In genomic region chr5:154358410-154359221, GRCh38 we compare ENCODE assay signal across 17 cellular contexts.
DNase-seq lines count a peak whose midpoint lies in the region; ATAC-seq lines count a peak whose summit lies in the region.
"Had no signal": no experiment of that assay in that cellular context is flagged by ENCODE, and none has a peak within 500 bp of the region (broad histone marks: within the 10 kb centered on the region; RNA-seq: fewer than 3 reads in every experiment).

No MANE protein-coding gene starts in this region.

- DNase-seq in NCI-H1105 treated with DMSO at 0.1 percent for 48 hours (lab: John Stamatoyannopoulos, UW) (peak; percentile 62), T-helper 17 cell (no peak), iris pigment epithelial cell (ENCODE audit: low read depth) (peak; percentile 37), NCI-H2171 treated with DMSO at 0.1 percent for 48 hours (lab: John Stamatoyannopoulos, UW) (no peak), cerebellar cortex (ENCODE audit: low spot score) (no peak)
- DNase-seq in stimulated activated effector memory CD8-positive, alpha-beta T cell treated with anti-CD3 and anti-CD28 coated beads, Interleukin-12 subunit alpha, Interleukin-12 subunit beta, amount 100 ng/mL, for 72 hours (ENCODE audit: low spot score in 2 of 2), result no peak
- DNase-seq in activated effector memory CD4-positive, alpha-beta T cell treated with Interleukin-2 at 50 U/mL for 16 hours, result no peak
- DNase-seq: dorsolateral prefrontal cortex; GM23248; midbrain; NCI-H2029; psoas muscle; stimulated activated CD4-positive, alpha-beta T cell treated with anti-CD3 and anti-CD28 coated beads, Interleukin-2, amount 100 ng/mL, for 24 hours had no signal

- no peak overlapping the region for H3K4me3 Mint-ChIP-seq in T-helper 17 cell
- no peak overlapping the region for H3K4me3 Mint-ChIP-seq in stimulated activated effector memory CD8-positive, alpha-beta T cell treated with anti-CD3 and anti-CD28 coated beads, Interleukin-12 subunit alpha, Interleukin-12 subunit beta, amount 100 ng/mL, for 72 hours
- H3K4me3 Mint-ChIP-seq: stimulated activated memory B cell treated with anti-CD40 and anti-IgM and Interleukin-4, amounts not matched to agents 10 μg/mL and 1 μg/mL and 100 μg/mL, for 72 hours had no signal

- H3K4me1 Mint-ChIP-seq in T-helper 17 cell, result peaks cover 25% of the 10 kb centered on the region
- peaks cover 45% of the 10 kb centered on the region for H3K4me1 Mint-ChIP-seq in stimulated activated effector memory CD8-positive, alpha-beta T cell treated with anti-CD3 and anti-CD28 coated beads, Interleukin-12 subunit alpha, Interleukin-12 subunit beta, amount 100 ng/mL, for 72 hours
- H3K4me1 Mint-ChIP-seq: stimulated activated memory B cell treated with anti-CD40 and anti-IgM and Interleukin-4, amounts not matched to agents 10 μg/mL and 1 μg/mL and 100 μg/mL, for 72 hours had no signal

- H3K9me3 Mint-ChIP-seq in stimulated activated effector memory CD8-positive, alpha-beta T cell treated with anti-CD3 and anti-CD28 coated beads, Interleukin-12 subunit alpha, Interleukin-12 subunit beta, amount 100 ng/mL, for 72 hours, result no peaks in the 10 kb centered on the region
- H3K9me3 Mint-ChIP-seq: stimulated activated memory B cell treated with anti-CD40 and anti-IgM and Interleukin-4, amounts not matched to agents 10 μg/mL and 1 μg/mL and 100 μg/mL, for 72 hours had no signal

- H3K27ac Mint-ChIP-seq in T-helper 17 cell, result peak overlapping the region; percentile 51
- peak overlapping the region; percentile 7 for H3K27ac Mint-ChIP-seq in stimulated activated effector memory CD8-positive, alpha-beta T cell treated with anti-CD3 and anti-CD28 coated beads, Interleukin-12 subunit alpha, Interleukin-12 subunit beta, amount 100 ng/mL, for 72 hours
- H3K27ac Mint-ChIP-seq: stimulated activated memory B cell treated with anti-CD40 and anti-IgM and Interleukin-4, amounts not matched to agents 10 μg/mL and 1 μg/mL and 100 μg/mL, for 72 hours had no signal

- no peak for ATAC-seq in T-helper 17 cell
- no peak for ATAC-seq in stimulated activated effector memory CD8-positive, alpha-beta T cell treated with anti-CD3 and anti-CD28 coated beads, Interleukin-12 subunit alpha, Interleukin-12 subunit beta, amount 100 ng/mL, for 72 hours
- no peak for ATAC-seq in GM19324 (IDR thresholded peaks at IDR 0.05; ENCODE audit: low FRiP score, unreplicated experiment)
- ATAC-seq: psoas muscle; stimulated activated memory B cell treated with anti-CD40 and anti-IgM and Interleukin-4, amounts not matched to agents 10 μg/mL and 1 μg/mL and 100 μg/mL, for 72 hours had no signal

- H3K36me3 Mint-ChIP-seq in T-helper 17 cell (ENCODE audit: low read depth), result peaks cover 2% of the 10 kb centered on the region
- H3K36me3 Mint-ChIP-seq in stimulated activated effector memory CD8-positive, alpha-beta T cell treated with anti-CD3 and anti-CD28 coated beads, Interleukin-12 subunit alpha, Interleukin-12 subunit beta, amount 100 ng/mL, for 72 hours, result peaks cover 25% of the 10 kb centered on the region

- no peaks in the 10 kb centered on the region for H3K9me3 ChIP-seq in T-helper 17 cell (ENCODE audit: control insufficient read depth, low read length, poor library complexity, severe bottlenecking)
- H3K9me3 ChIP-seq: BLaER1 treated with 17β-estradiol and CSF1 and Interleukin-3, amounts not matched to agents 10 nM and 100 nM; psoas muscle; SK-N-SH had no signal

- H3K27me3 Mint-ChIP-seq in T-helper 17 cell, result no peaks in the 10 kb centered on the region
- H3K27me3 Mint-ChIP-seq: stimulated activated memory B cell treated with anti-CD40 and anti-IgM and Interleukin-4, amounts not matched to agents 10 μg/mL and 1 μg/mL and 100 μg/mL, for 72 hours had no signal

Comparison
In these comparisons a context has a peak if more than half of its experiments do, and no peak if none do; other contexts are left out.
1. DNase-seq: peak in NCI-H1105 treated with DMSO at 0.1 percent for 48 hours (single experiment) and iris pigment epithelial cell (single experiment); none in T-helper 17 cell (0 of 3), stimulated activated effector memory CD8-positive, alpha-beta T cell treated with anti-CD3 and anti-CD28 coated beads, Interleukin-12 subunit alpha, Interleukin-12 subunit beta, amount 100 ng/mL, for 72 hours (0 of 2), NCI-H2171 treated with DMSO at 0.1 percent for 48 hours (single experiment), activated effector memory CD4-positive, alpha-beta T cell treated with Interleukin-2 at 50 U/mL for 16 hours (single experiment) and cerebellar cortex (single experiment).